In the genomic region with DNA sequence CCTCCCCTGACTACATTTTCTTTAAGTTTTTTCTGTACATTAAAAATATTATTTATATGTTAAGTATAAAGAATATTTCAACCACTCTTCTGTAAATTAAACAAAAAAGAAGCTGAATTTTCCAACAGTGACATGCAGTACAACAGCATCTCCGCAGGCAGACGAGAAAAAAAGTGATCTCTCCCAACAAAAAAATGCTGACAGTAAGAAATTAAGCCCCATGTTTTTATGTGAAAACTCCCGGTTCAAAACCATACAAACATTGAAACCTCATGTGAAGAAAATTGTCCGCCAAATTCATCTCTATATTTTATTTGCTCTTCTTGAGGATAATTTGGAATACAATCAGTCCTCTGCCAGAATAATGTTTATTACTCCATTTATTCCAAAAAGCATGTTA, we compare ENCODE assay signal across 31 cellular contexts.
"Had no signal": no experiment of that assay in that cellular context is flagged by ENCODE, and none has a peak within 500 bp of the region (broad histone marks: within the 10 kb centered on the region; RNA-seq: fewer than 3 reads in every experiment).

No MANE protein-coding gene starts in this region.

- H3K27me3 Mint-ChIP-seq: naive thymus-derived CD8-positive, alpha-beta T cell; natural killer cell treated with Interleukin-12 subunit alpha and Interleukin-12 subunit beta and Interleukin-15 and Interleukin-18, amount 100 ng/mL, for 72 hours; progenitor cell of endocrine pancreas; stimulated activated memory B cell treated with anti-CD40 and anti-IgM and Interleukin-4, amounts not matched to agents 10 μg/mL and 1 μg/mL and 100 μg/mL, for 72 hours; stimulated activated naive CD8-positive, alpha-beta T cell treated with anti-CD3 and anti-CD28 coated beads, Interleukin-15, amount 100 ng/mL, for 72 hours; type B pancreatic cell had no signal

- H3K4me2 ChIP-seq: neural progenitor cell, smooth muscle cell had no signal

- H3K27me3 ChIP-seq: neural progenitor cell, ovary, spleen, suprapubic skin, testis, tibial artery, transverse colon, upper lobe of right lung, uterus had no signal

- DNase-seq: naive thymus-derived CD8-positive, alpha-beta T cell; occipital lobe; ovary; posterior cingulate gyrus; psoas muscle; right cardiac atrium; spleen; stimulated activated CD4-positive, alpha-beta T cell treated with anti-CD3 and anti-CD28 coated beads, Interleukin-12 subunit alpha, Interleukin-12 subunit beta, amount 100 ng/mL, for 4 hours; stimulated activated CD4-positive, alpha-beta T cell treated with anti-CD3 and anti-CD28 coated beads, Interleukin-1b, Interleukin-23, amount 100 ng/mL, for 48 hours; stimulated activated CD4-positive, alpha-beta T cell treated with anti-CD3 and anti-CD28 coated beads, Interleukin-4, amount 100 ng/mL, for 1 hour; stimulated activated CD4-positive, alpha-beta T cell treated with anti-CD3 and anti-CD28 coated beads, Interleukin-4, amount 100 ng/mL, for 4 hours; stimulated activated CD8-positive, alpha-beta memory T cell treated with anti-CD3 and anti-CD28 coated beads, Interleukin-4, amount 100 ng/mL, for 48 hours; stimulated activated naive CD4-positive, alpha-beta T cell; stimulated activated naive CD8-positive, alpha-beta T cell treated with anti-CD3 and anti-CD28 coated beads, Interleukin-15, amount 100 ng/mL, for 72 hours; stimulated activated naive CD8-positive, alpha-beta T cell treated with anti-CD3 and anti-CD28 coated beads, Interleukin-15, Interleukin-2, amounts not matched to agents 100 U/mL and 50 U/mL, for 24 hours; substantia nigra; testis; tibial artery; transverse colon; upper lobe of right lung; uterus had no signal

- H3K36me3 Mint-ChIP-seq: naive thymus-derived CD8-positive, alpha-beta T cell; natural killer cell treated with Interleukin-12 subunit alpha and Interleukin-12 subunit beta and Interleukin-15 and Interleukin-18, amount 100 ng/mL, for 72 hours; neural progenitor cell; type B pancreatic cell had no signal

- H3K9ac ChIP-seq: neural progenitor cell, parathyroid adenoma had no signal

- H3K27ac ChIP-seq: neural progenitor cell, ovary, parathyroid adenoma, psoas muscle, skin epidermis, spleen, suprapubic skin, testis, tibial artery, transverse colon, upper lobe of right lung, uterus had no signal

- H3K4me3 ChIP-seq: neural progenitor cell, ovary, psoas muscle, skin epidermis, smooth muscle cell, spleen, suprapubic skin, testis, tibial artery, transverse colon, upper lobe of right lung, uterus had no signal

- H3K27ac Mint-ChIP-seq: naive thymus-derived CD8-positive, alpha-beta T cell; natural killer cell treated with Interleukin-12 subunit alpha and Interleukin-12 subunit beta and Interleukin-15 and Interleukin-18, amount 100 ng/mL, for 72 hours; neural progenitor cell; stimulated activated memory B cell treated with anti-CD40 and anti-IgM and Interleukin-4, amounts not matched to agents 10 μg/mL and 1 μg/mL and 100 μg/mL, for 72 hours; stimulated activated naive CD8-positive, alpha-beta T cell treated with anti-CD3 and anti-CD28 coated beads, Interleukin-15, amount 100 ng/mL, for 72 hours; type B pancreatic cell had no signal

- ATAC-seq: naive thymus-derived CD8-positive, alpha-beta T cell; natural killer cell treated with Interleukin-12 subunit alpha and Interleukin-12 subunit beta and Interleukin-15 and Interleukin-18, amount 100 ng/mL, for 72 hours; psoas muscle; right cardiac atrium; sciatic nerve; stimulated activated memory B cell treated with anti-CD40 and anti-IgM and Interleukin-4, amounts not matched to agents 10 μg/mL and 1 μg/mL and 100 μg/mL, for 72 hours; stimulated activated naive CD8-positive, alpha-beta T cell treated with anti-CD3 and anti-CD28 coated beads, Interleukin-15, amount 100 ng/mL, for 72 hours; stimulated activated naive CD8-positive, alpha-beta T cell treated with anti-CD3 and anti-CD28 coated beads, Interleukin-15, Interleukin-2, amounts not matched to agents 100 U/mL and 50 U/mL, for 24 hours; upper lobe of right lung had no signal

- H3K4me3 Mint-ChIP-seq: naive thymus-derived CD8-positive, alpha-beta T cell; natural killer cell treated with Interleukin-12 subunit alpha and Interleukin-12 subunit beta and Interleukin-15 and Interleukin-18, amount 100 ng/mL, for 72 hours; neural progenitor cell; stimulated activated memory B cell treated with anti-CD40 and anti-IgM and Interleukin-4, amounts not matched to agents 10 μg/mL and 1 μg/mL and 100 μg/mL, for 72 hours; stimulated activated naive CD8-positive, alpha-beta T cell treated with anti-CD3 and anti-CD28 coated beads, Interleukin-15, amount 100 ng/mL, for 72 hours; type B pancreatic cell had no signal

- H3K9me3 Mint-ChIP-seq: natural killer cell treated with Interleukin-12 subunit alpha and Interleukin-12 subunit beta and Interleukin-15 and Interleukin-18, amount 100 ng/mL, for 72 hours; neural progenitor cell; stimulated activated naive CD8-positive, alpha-beta T cell treated with anti-CD3 and anti-CD28 coated beads, Interleukin-15, amount 100 ng/mL, for 72 hours had no signal

- H3K36me3 ChIP-seq: neural progenitor cell, ovary, spleen, suprapubic skin, tibial artery, transverse colon, upper lobe of right lung, uterus had no signal

- H2AFZ ChIP-seq: neural progenitor cell, parathyroid adenoma had no signal

- H3K4me1 ChIP-seq: neural progenitor cell, parathyroid adenoma, psoas muscle, spleen, suprapubic skin, tibial artery, transverse colon, upper lobe of right lung, uterus had no signal

- H3K9me3 ChIP-seq: ovary, psoas muscle, spleen, suprapubic skin, testis, tibial artery, transverse colon, upper lobe of right lung, uterus had no signal

- H3K79me2 ChIP-seq: parathyroid adenoma had no signal

- H3K4me1 Mint-ChIP-seq: naive thymus-derived CD8-positive, alpha-beta T cell; neural progenitor cell; stimulated activated naive CD8-positive, alpha-beta T cell treated with anti-CD3 and anti-CD28 coated beads, Interleukin-15, amount 100 ng/mL, for 72 hours had no signal
